21 cellular contexts compared by ENCODE assay signal in genomic region chr1:110492573-110492972, GRCh38. TPM values are rescaled to one million over a fixed set of nuclear protein-coding genes. Genes with fewer than 3 reads are reported as not detected.
A peak's percentile ranks its signal among the peaks of the same experiment; 100 is the strongest.
DNase-seq lines count a peak whose midpoint lies in the region; ATAC-seq, FAIRE-seq and TF ChIP-seq lines count a peak whose summit lies in the region.
"Had no signal": no experiment of that assay in that cellular context is flagged by ENCODE, and none has a peak within 500 bp of the region (broad histone marks: within the 10 kb centered on the region; RNA-seq: fewer than 3 reads in every experiment).

No MANE protein-coding gene starts in this region.

- H3K27ac ChIP-seq in pancreas = no peak overlapping the region
- peak overlapping the region in 1 of 2 donors; percentile 38 for H3K27ac ChIP-seq in testis
- H3K27ac ChIP-seq: A549, C4-2B had no signal

- intact Hi-C loops in pancreas (cut with DNase I) = loop anchor here in 1 of 3 donors (10.0 kb wide), 1 partner anchor 288 kb away; no protein-coding TSS in a partner anchor
- intact Hi-C loops in testis (cut with DNase I; ENCODE audit: low total_unique reads) = loop anchor here (10.0 kb wide), 1 partner anchor 288 kb away; no protein-coding TSS in a partner anchor
- intact Hi-C loops in activated CD4-positive, alpha-beta T cell treated with anti-CD3 and anti-CD28 coated beads for 36 hours (cut with DNase I, micrococcal nuclease) = no loop called here

- no peak overlapping the region for H3K4me3 ChIP-seq in pancreas
- H3K4me3 ChIP-seq in testis = no peak overlapping the region
- H3K4me3 ChIP-seq: A549 had no signal

- no peaks in the 10 kb centered on the region for H3K27me3 Mint-ChIP-seq in neural crest cell (ENCODE audit: low read depth)
- no peaks in the 10 kb centered on the region for H3K27me3 Mint-ChIP-seq in activated CD4-positive, alpha-beta T cell treated with anti-CD3 and anti-CD28 coated beads for 36 hours
- H3K27me3 Mint-ChIP-seq: IgD-negative memory B cell had no signal

- no peaks in the 10 kb centered on the region for H3K27me3 ChIP-seq in pancreas
- H3K27me3 ChIP-seq in testis = no peaks in the 10 kb centered on the region
- H3K27me3 ChIP-seq: BE2C had no signal

- no peak for TF ChIP-seq POLR2A in testis (IDR thresholded peaks at IDR 0.05)

- peak overlapping the region; percentile 62 for H3K27ac Mint-ChIP-seq in neural crest cell (ENCODE audit: unreplicated experiment)
- no peak overlapping the region for H3K27ac Mint-ChIP-seq in activated CD4-positive, alpha-beta T cell treated with anti-CD3 and anti-CD28 coated beads for 36 hours
- H3K27ac Mint-ChIP-seq: CD8-positive, alpha-beta T cell; IgD-negative memory B cell had no signal

- CTCF ChIA-PET in activated CD4-positive, alpha-beta T cell treated with anti-CD3 and anti-CD28 coated beads for 36 hours (lab: Charles Lee) = interaction anchor here (1.5 kb wide), 1 partner anchor 80 kb away, joined by 3 read pairs; no protein-coding TSS in a partner anchor

- H3K9me3 ChIP-seq in pancreas (no peaks in the 10 kb centered on the region), testis (no peaks in the 10 kb centered on the region)
- H3K9me3 ChIP-seq: A549, BE2C had no signal

- no peaks in the 10 kb centered on the region for H3K36me3 Mint-ChIP-seq in neural crest cell (ENCODE audit: low read depth)
- no peaks in the 10 kb centered on the region for H3K36me3 Mint-ChIP-seq in activated CD4-positive, alpha-beta T cell treated with anti-CD3 and anti-CD28 coated beads for 36 hours (ENCODE audit: low read depth)
- H3K36me3 Mint-ChIP-seq: CD8-positive, alpha-beta T cell; IgD-negative memory B cell had no signal

- peak in 3 of 4 donors; percentile 20 to 41 (median 33) for ATAC-seq in pancreas
- no peak for ATAC-seq in GM19023 (IDR thresholded peaks at IDR 0.05; ENCODE audit: unreplicated experiment)
- no peak for ATAC-seq in activated CD4-positive, alpha-beta T cell treated with anti-CD3 and anti-CD28 coated beads for 36 hours
- ATAC-seq: A549; CD8-positive, alpha-beta T cell had no signal

- WGBS in pancreas, 2 donors = 57 to 63% methylated on average over 7 of the region's 7 CpGs
- WGBS in testis, 2 donors = 49 to 67% methylated on average over 5 to 7 of the region's 7 CpGs

- no peaks in the 10 kb centered on the region for H3K4me1 ChIP-seq in pancreas
- peaks cover 22% of the 10 kb centered on the region for H3K4me1 ChIP-seq in testis
- H3K4me1 ChIP-seq: BE2C had no signal

- no peak overlapping the region for H3K4me3 Mint-ChIP-seq in neural crest cell
- H3K4me3 Mint-ChIP-seq in activated CD4-positive, alpha-beta T cell treated with anti-CD3 and anti-CD28 coated beads for 36 hours = no peak overlapping the region
- H3K4me3 Mint-ChIP-seq: CD8-positive, alpha-beta T cell; IgD-negative memory B cell had no signal

- H3K4me1 Mint-ChIP-seq in neural crest cell = peaks cover 21% of the 10 kb centered on the region
- no peaks in the 10 kb centered on the region for H3K4me1 Mint-ChIP-seq in activated CD4-positive, alpha-beta T cell treated with anti-CD3 and anti-CD28 coated beads for 36 hours
- H3K4me1 Mint-ChIP-seq: IgD-negative memory B cell had no signal

- FAIRE-seq in pancreas (lab: Jason Lieb, UNC) (no peak), RCC 7860 (lab: Jason Lieb, UNC) (no peak)
- FAIRE-seq: A549, D721Med, H54 had no signal

- TF ChIP-seq CTCF in neural crest cell (conservative IDR thresholded peaks at IDR 0.05) (no peak), pancreas (IDR thresholded peaks at IDR 0.05) (no peak), testis (IDR thresholded peaks at IDR 0.05) (no peak)

- POLR2A ChIA-PET in activated CD4-positive, alpha-beta T cell treated with anti-CD3 and anti-CD28 coated beads for 36 hours (lab: Charles Lee) = no interaction called here

- H3K9me3 Mint-ChIP-seq in neural crest cell = no peaks in the 10 kb centered on the region
- no peaks in the 10 kb centered on the region for H3K9me3 Mint-ChIP-seq in activated CD4-positive, alpha-beta T cell treated with anti-CD3 and anti-CD28 coated beads for 36 hours (ENCODE audit: low read depth)
- H3K9me3 Mint-ChIP-seq: CD8-positive, alpha-beta T cell; IgD-negative memory B cell had no signal

- no peaks in the 10 kb centered on the region for H3K36me3 ChIP-seq in pancreas
- no peaks in the 10 kb centered on the region for H3K36me3 ChIP-seq in testis (ENCODE audit: low read depth, missing control alignments)
- H3K36me3 ChIP-seq: BE2C had no signal

- DNase-seq in amniotic epithelial cell (ENCODE audit: low read depth) (peak; percentile 38), neural crest cell (ENCODE audit: low read depth, low spot score) (no peak), pancreas (no peak), testis (peak; percentile 88), RCC 7860 (ENCODE audit: low spot score) (no peak)
- no peak for DNase-seq in activated effector memory CD4-positive, alpha-beta T cell treated with anti-CD3 and anti-CD28 coated beads, Interleukin-2, amount 50 U/mL, for 16 hours
- DNase-seq in activated CD4-positive, alpha-beta T cell treated with anti-CD3 and anti-CD28 coated beads for 36 hours = no peak
- DNase-seq: BE2C; CD8-positive, alpha-beta T cell; COR-L47; DMS153; DND-41; GF-D8 had no signal

RNA-seq across cellular contexts. Expression of gene KCNA10, which starts 26.4 kb away (rescaled TPM):
- not detected in 2 replicates for total RNA-seq in neural crest cell
- total RNA-seq in pancreas = not detected
- polyA plus RNA-seq in pancreas = not detected
- total RNA-seq in testis = under 1 TPM in 1 of 2 donors, not detected in 1; 0.50 TPM
- 0.21 TPM for polyA plus RNA-seq in testis (ENCODE audit: insufficient read depth, low read depth, low replicate concordance)
- total RNA-seq in activated CD4-positive, alpha-beta T cell treated with anti-CD3 and anti-CD28 coated beads for 36 hours = not detected
- total RNA-seq: CD8-positive, alpha-beta T cell; HT1080 had no signal
- polyA plus RNA-seq: A549, AG04450, IgD-negative memory B cell had no signal

RNA-seq across cellular contexts. Expression of gene PROK1, which starts 41.6 kb away (rescaled TPM):
- not detected in 2 replicates for total RNA-seq in neural crest cell
- total RNA-seq in pancreas = under 1 TPM in 1 of 6 donors, not detected in 5; 0.12 TPM
- polyA plus RNA-seq in pancreas = under 1 TPM in 1 of 2 donors, not detected in 1; 0.53 TPM
- 10 to 100 TPM; 50.4 to 70.6 TPM for total RNA-seq in testis
- polyA plus RNA-seq in testis (ENCODE audit: insufficient read depth, low read depth, low replicate concordance) = 85.5 TPM
- total RNA-seq in activated CD4-positive, alpha-beta T cell treated with anti-CD3 and anti-CD28 coated beads for 36 hours = not detected
- total RNA-seq: CD8-positive, alpha-beta T cell; HT1080 had no signal
- polyA plus RNA-seq: A549, AG04450, IgD-negative memory B cell had no signal

Comparison
In these comparisons a context has a peak if more than half of its experiments do, and no peak if none do; other contexts are left out.
1. DNase-seq: peak in amniotic epithelial cell (single experiment) and testis (single experiment); none in neural crest cell (single experiment), pancreas (0 of 6), activated effector memory CD4-positive, alpha-beta T cell treated with anti-CD3 and anti-CD28 coated beads, Interleukin-2, amount 50 U/mL, for 16 hours (single experiment), activated CD4-positive, alpha-beta T cell treated with anti-CD3 and anti-CD28 coated beads for 36 hours (single experiment) and RCC 7860 (single experiment).
2. ATAC-seq: peak in pancreas (3 of 4); none in GM19023 (single experiment) and activated CD4-positive, alpha-beta T cell treated with anti-CD3 and anti-CD28 coated beads for 36 hours (single experiment).
3. RNA of gene PROK1, which starts 41.6 kb away (total RNA-seq): 50.4 to 70.6 TPM in testis; not detected in neural crest cell, not detected in activated CD4-positive, alpha-beta T cell treated with anti-CD3 and anti-CD28 coated beads for 36 hours and 0.12 TPM in pancreas; every median in the first group is over 10 times any median in the second.